11 cellular contexts compared by ENCODE assay signal in genomic region chr19:46621191-46622117, GRCh38. TPM values are rescaled to one million over a fixed set of nuclear protein-coding genes. Genes with fewer than 3 reads are reported as not detected.
A peak's percentile ranks its signal among the peaks of the same experiment; 100 is the strongest.
DNase-seq lines count a peak whose midpoint lies in the region; ATAC-seq and TF ChIP-seq lines count a peak whose summit lies in the region.
"Had no signal": no experiment of that assay in that cellular context is flagged by ENCODE, and none has a peak within 500 bp of the region (broad histone marks: within the 10 kb centered on the region; RNA-seq: fewer than 3 reads in every experiment).

No MANE protein-coding gene starts in this region.

- peaks cover 87 to 100% (median 96%) of the 10 kb centered on the region in 10 experiments for H3K4me1 ChIP-seq in BLaER1 treated with 17β-estradiol and CSF1 and Interleukin-3, amounts not matched to agents 10 nM and 100 nM
- peaks cover 92% of the 10 kb centered on the region for H3K4me1 ChIP-seq in OCI-LY3 (ENCODE audit: low read length)
- H3K4me1 ChIP-seq in esophagus muscularis mucosa = peaks cover 57 to 98% (median 96%) of the 10 kb centered on the region in 4 donors
- H3K4me1 ChIP-seq in neural progenitor cell = peaks cover 12% of the 10 kb centered on the region

- H3K9me3 ChIP-seq in BLaER1 treated with 17β-estradiol and CSF1 and Interleukin-3, amounts not matched to agents 10 nM and 100 nM (replicated peaks in 1 of 11) = no peaks in the 10 kb centered on the region
- H3K9me3 ChIP-seq in OCI-LY3 (ENCODE audit: insufficient read depth, low read length) (no peaks in the 10 kb centered on the region), esophagus muscularis mucosa (no peaks in the 10 kb centered on the region), neural progenitor cell (ENCODE audit: low read depth) (no peaks in the 10 kb centered on the region)

- TF ChIP-seq POLR2A in esophagus muscularis mucosa (IDR thresholded peaks at IDR 0.05; ENCODE audit: low read depth) = no peak

- intact Hi-C loops in esophagus muscularis mucosa (cut with DNase I) = no loop called here

- H3K27me3 ChIP-seq in BLaER1 treated with 17β-estradiol and CSF1 and Interleukin-3, amounts not matched to agents 10 nM and 100 nM = no peaks in the 10 kb centered on the region
- H3K27me3 ChIP-seq in OCI-LY3 (ENCODE audit: low read depth, low read length) (no peaks in the 10 kb centered on the region), esophagus muscularis mucosa (no peaks in the 10 kb centered on the region), neural progenitor cell (no peaks in the 10 kb centered on the region)

- H3K36me3 ChIP-seq in BLaER1 treated with 17β-estradiol and CSF1 and Interleukin-3, amounts not matched to agents 10 nM and 100 nM = peaks cover 0 to 16% (median 0%) of the 10 kb centered on the region in 11 experiments; a peak in 4 of 22 replicates
- peaks cover 30% of the 10 kb centered on the region for H3K36me3 ChIP-seq in OCI-LY3 (replicated peaks; ENCODE audit: low read depth, low read length)
- no peaks in the 10 kb centered on the region for H3K36me3 ChIP-seq in esophagus muscularis mucosa
- no peaks in the 10 kb centered on the region for H3K36me3 ChIP-seq in neural progenitor cell

- H4K20me1 ChIP-seq in BLaER1 treated with 17β-estradiol and CSF1 and Interleukin-3, amounts not matched to agents 10 nM and 100 nM = peaks cover 0 to 11% (median 0%) of the 10 kb centered on the region in 11 experiments; a peak in 3 of 22 replicates
- H4K20me1 ChIP-seq in OCI-LY3 (ENCODE audit: insufficient read depth, low read length) = no peaks in the 10 kb centered on the region
- no peaks in the 10 kb centered on the region for H4K20me1 ChIP-seq in neural progenitor cell (ENCODE audit: low read depth)

- ATAC-seq in HG02840 (IDR thresholded peaks at IDR 0.05; ENCODE audit: low FRiP score, unreplicated experiment) = no peak
- ATAC-seq: activated CD8-positive, alpha-beta memory T cell treated with anti-CD3 and anti-CD28 coated beads, Interleukin-2, amount 10 ng/mL, durations not matched to agents 7 days and 5 days had no signal

- H3F3A ChIP-seq in neural progenitor cell (ENCODE audit: low read depth) = peaks cover 6% of the 10 kb centered on the region

- peak overlapping the region; percentile 30 for H3K4me3 Mint-ChIP-seq in neural progenitor cell
- H3K4me3 Mint-ChIP-seq in osteocyte (ENCODE audit: unreplicated experiment) = no peak overlapping the region
- H3K4me3 Mint-ChIP-seq: activated CD8-positive, alpha-beta memory T cell treated with anti-CD3 and anti-CD28 coated beads, Interleukin-2, amount 10 ng/mL, durations not matched to agents 7 days and 5 days had no signal

- H3K4me1 Mint-ChIP-seq in neural progenitor cell = peaks cover 31% of the 10 kb centered on the region
- H3K4me1 Mint-ChIP-seq in osteocyte (ENCODE audit: unreplicated experiment) = peaks cover 46% of the 10 kb centered on the region

- no peaks in the 10 kb centered on the region for H3K36me3 Mint-ChIP-seq in neural progenitor cell
- H3K36me3 Mint-ChIP-seq in osteocyte (ENCODE audit: unreplicated experiment) = no peaks in the 10 kb centered on the region
- H3K36me3 Mint-ChIP-seq: activated CD8-positive, alpha-beta memory T cell treated with anti-CD3 and anti-CD28 coated beads, Interleukin-2, amount 10 ng/mL, durations not matched to agents 7 days and 5 days had no signal

- TF ChIP-seq CTCF in OCI-LY3 (IDR thresholded peaks at IDR 0.05; ENCODE audit: low read depth, low read length) (peak; percentile 66), esophagus muscularis mucosa (IDR thresholded peaks at IDR 0.05) (peak in 1 of 3 experiments; percentile 15), neural progenitor cell (IDR thresholded peaks at IDR 0.05) (peak; percentile 40), osteocyte (IDR thresholded peaks at IDR 0.05) (no peak)

- TF ChIP-seq EP300 in esophagus muscularis mucosa (IDR thresholded peaks at IDR 0.05) = no peak

- no peak for DNase-seq in esophagus muscularis mucosa (ENCODE audit: extremely low spot score)
- peak; percentile 43 for DNase-seq in neural progenitor cell (ENCODE audit: low spot score)
- no peak for DNase-seq in osteocyte (ENCODE audit: extremely low spot score, unreplicated experiment)
- DNase-seq in midbrain (lab: John Stamatoyannopoulos, UW) = no peak
- DNase-seq in glomerular visceral epithelial cell (ENCODE audit: extremely low spot score) = no peak
- DNase-seq: activated CD8-positive, alpha-beta memory T cell treated with anti-CD3 and anti-CD28 coated beads, Interleukin-2, amount 10 ng/mL, durations not matched to agents 7 days and 5 days; stimulated activated CD4-positive, alpha-beta T cell treated with anti-CD3 and anti-CD28 coated beads, Interleukin-1b, Interleukin-23, amount 100 ng/mL, for 48 hours had no signal

- H3K4me3 ChIP-seq in BLaER1 treated with 17β-estradiol and CSF1 and Interleukin-3, amounts not matched to agents 10 nM and 100 nM = peak overlapping the region in 4 of 10 experiments; percentile 46 to 68 (median 56); a peak in 7 of 20 replicates
- H3K4me3 ChIP-seq in OCI-LY3 (ENCODE audit: low read length) (peak overlapping the region; percentile 73), esophagus muscularis mucosa (peak overlapping the region; percentile 27 to 36 (median 28)), neural progenitor cell (no peak overlapping the region)

- WGBS in esophagus muscularis mucosa = 64% methylated on average over 21 of the region's 32 CpGs

- H3K27ac ChIP-seq in BLaER1 treated with 17β-estradiol and CSF1 and Interleukin-3, amounts not matched to agents 10 nM and 100 nM = peak overlapping the region in 10 of 11 experiments; percentile 1 to 79 (median 56); a peak in 13 of 22 replicates
- peak overlapping the region; percentile 94 for H3K27ac ChIP-seq in OCI-LY3 (ENCODE audit: low read length)
- H3K27ac ChIP-seq in esophagus muscularis mucosa (replicated peaks in 1 of 4) = peak overlapping the region; percentile 76 to 83 (median 81)
- H3K27ac ChIP-seq in neural progenitor cell = no peak overlapping the region

- peak overlapping the region; percentile 60 to 100 (median 90) for H3K4me2 ChIP-seq in BLaER1 treated with 17β-estradiol and CSF1 and Interleukin-3, amounts not matched to agents 10 nM and 100 nM
- H3K4me2 ChIP-seq in OCI-LY3 (ENCODE audit: low read length) (peak overlapping the region; percentile 97), neural progenitor cell (peak overlapping the region; percentile 38)

- H3K27me3 Mint-ChIP-seq in neural progenitor cell (ENCODE audit: insufficient read depth, low read depth) (peaks cover 8% of the 10 kb centered on the region), osteocyte (ENCODE audit: unreplicated experiment) (no peaks in the 10 kb centered on the region)
- H3K27me3 Mint-ChIP-seq: activated CD8-positive, alpha-beta memory T cell treated with anti-CD3 and anti-CD28 coated beads, Interleukin-2, amount 10 ng/mL, durations not matched to agents 7 days and 5 days had no signal

- peak overlapping the region; percentile 88 for H3K27ac Mint-ChIP-seq in neural progenitor cell
- H3K27ac Mint-ChIP-seq in osteocyte (ENCODE audit: unreplicated experiment) = no peak overlapping the region
- H3K27ac Mint-ChIP-seq: activated CD8-positive, alpha-beta memory T cell treated with anti-CD3 and anti-CD28 coated beads, Interleukin-2, amount 10 ng/mL, durations not matched to agents 7 days and 5 days had no signal

- H3K9ac ChIP-seq in BLaER1 treated with 17β-estradiol and CSF1 and Interleukin-3, amounts not matched to agents 10 nM and 100 nM = peak overlapping the region in 10 of 11 experiments; percentile 13 to 77 (median 55); a peak in 16 of 22 replicates
- peak overlapping the region; percentile 67 for H3K9ac ChIP-seq in OCI-LY3 (ENCODE audit: low read length)
- H3K9ac ChIP-seq in neural progenitor cell = peak overlapping the region; percentile 37

- H3K79me2 ChIP-seq in OCI-LY3 (ENCODE audit: low read length) (peaks cover 41% of the 10 kb centered on the region), neural progenitor cell (ENCODE audit: low read depth) (no peaks in the 10 kb centered on the region)

- H2AFZ ChIP-seq in OCI-LY3 (ENCODE audit: low read depth, low read length) = no peak overlapping the region
- peak overlapping the region; percentile 97 for H2AFZ ChIP-seq in neural progenitor cell (replicated peaks)

- H3K9me3 Mint-ChIP-seq in neural progenitor cell (no peaks in the 10 kb centered on the region), osteocyte (ENCODE audit: unreplicated experiment) (no peaks in the 10 kb centered on the region)

RNA-seq across cellular contexts. Expression of gene PTGIR, which starts 3.4 kb away (rescaled TPM):
- total RNA-seq in esophagus muscularis mucosa (1 to 10 TPM; 5.9 to 9.1 (median 7.1) TPM), neural progenitor cell (ENCODE audit: low replicate concordance) (not detected in 2 replicates), osteocyte (0.31 and 0.38 TPM in 2 replicates)

RNA-seq across cellular contexts. Expression of gene GNG8, which starts 14.5 kb away (rescaled TPM):
- total RNA-seq in esophagus muscularis mucosa = not detected
- total RNA-seq in neural progenitor cell (ENCODE audit: low replicate concordance) = not detected in 2 replicates
- not detected in 2 replicates for total RNA-seq in osteocyte
- total RNA-seq: glomerular endothelial cell had no signal

RNA-seq across cellular contexts. Expression of gene CALM3, which starts 20.3 kb away (rescaled TPM):
- total RNA-seq in esophagus muscularis mucosa (100 to 1,000 TPM; 114 to 155 (median 129) TPM), neural progenitor cell (ENCODE audit: low replicate concordance) (373 and 403 TPM in 2 replicates), osteocyte (167 and 168 TPM in 2 replicates)

RNA-seq across cellular contexts. Expression of gene DACT3, which starts 39.5 kb away (rescaled TPM):
- total RNA-seq in esophagus muscularis mucosa = 100 to 1,000 TPM in 1 of 4 donors, 10 to 100 TPM in 3; 46.7 to 119 (median 65.1) TPM
- total RNA-seq in neural progenitor cell (ENCODE audit: low replicate concordance) = 0.75 and 2.2 TPM in 2 replicates
- 11.2 and 11.5 TPM in 2 replicates for total RNA-seq in osteocyte

Comparison
In these comparisons a context has a peak if more than half of its experiments do, and no peak if none do; other contexts are left out.
1. H3K4me2 ChIP-seq: peak in every context shown above with its lines; median percentile 97 in OCI-LY3; 90 in BLaER1 treated with 17β-estradiol and CSF1 and Interleukin-3, amounts not matched to agents 10 nM and 100 nM; 38 in neural progenitor cell.